Comparison of ENCODE assay signal across 11 cellular contexts in the genomic region with DNA sequence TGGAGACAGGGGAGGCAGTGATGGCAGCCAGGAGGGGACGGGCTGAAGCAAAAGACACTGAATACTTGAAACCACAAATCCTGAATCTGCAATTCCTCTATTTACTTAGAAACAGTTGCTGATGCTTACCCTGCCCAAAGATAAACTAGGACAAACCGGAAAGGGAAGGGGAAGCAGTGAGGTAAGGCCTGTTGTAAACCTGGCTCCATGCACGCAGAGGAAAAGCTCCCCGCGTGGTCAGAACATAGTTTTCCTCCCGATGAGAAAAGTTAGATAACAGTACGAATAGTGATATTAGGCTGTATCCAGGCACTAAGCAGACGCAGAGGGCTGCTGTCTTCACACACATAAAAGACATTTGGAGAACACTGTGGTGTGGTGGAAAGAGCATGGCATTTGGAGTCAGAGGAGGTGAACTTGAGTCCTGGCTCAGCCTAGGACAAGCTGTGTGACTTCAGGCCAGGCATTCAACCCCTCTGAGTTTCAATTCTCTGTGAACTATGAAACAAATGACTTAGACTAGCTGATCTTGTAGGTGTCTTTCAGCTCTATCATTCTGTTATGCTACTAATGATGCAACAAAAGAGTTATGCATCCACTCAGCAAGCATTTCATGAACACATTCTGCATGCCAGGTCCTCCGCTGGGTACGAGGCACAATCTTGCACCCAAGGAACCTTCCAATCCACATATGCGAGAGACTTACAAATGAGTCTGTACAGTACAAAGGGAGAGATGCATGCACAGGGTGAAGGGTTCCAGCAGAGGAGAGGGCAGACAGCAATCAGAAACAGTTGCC.
DNase-seq lines count a peak whose midpoint lies in the region; TF ChIP-seq lines count a peak whose summit lies in the region.
"Had no signal": no experiment of that assay in that cellular context is flagged by ENCODE, and none has a peak within 500 bp of the region (broad histone marks: within the 10 kb centered on the region; RNA-seq: fewer than 3 reads in every experiment).

No MANE protein-coding gene starts in this region.

- H3K4me3 ChIP-seq in esophagus muscularis mucosa, result peak overlapping the region in 3 of 4 donors; percentile 2 to 15 (median 13)
- no peak overlapping the region for H3K4me3 ChIP-seq in thyroid gland (replicated peaks in 1 of 3)

- H3K36me3 Mint-ChIP-seq in mesothelial cell of epicardium, result no peaks in the 10 kb centered on the region
- no peaks in the 10 kb centered on the region for H3K36me3 Mint-ChIP-seq in activated T-helper 1 cell treated with anti-CD3 and anti-CD28 coated beads, Interleukin-12 subunit alpha, Interleukin-12 subunit beta, Interleukin-2, Interleukin-4 antibody, amounts not matched to agents 30 ng/mL and 10 ng/mL and 1 ng/mL, durations not matched to agents 14 hours and 24 hours and 36 hours (ENCODE audit: low read depth)

- TF ChIP-seq CTCF in esophagus muscularis mucosa (IDR thresholded peaks at IDR 0.05), result no peak
- no peak for TF ChIP-seq CTCF in mesothelial cell of epicardium (IDR thresholded peaks at IDR 0.05; ENCODE audit: unreplicated experiment)
- TF ChIP-seq CTCF in thyroid gland (IDR thresholded peaks at IDR 0.05), result no peak

- H3K27ac ChIP-seq in esophagus muscularis mucosa (replicated peaks in 1 of 4) (peak overlapping the region; percentile 85 to 97 (median 94)), thyroid gland (peak overlapping the region; percentile 43 to 86 (median 72))

- 43% methylated on average over 11 of the region's 11 CpGs for WGBS in esophagus muscularis mucosa
- 76 to 79% methylated on average over 11 of the region's 11 CpGs for WGBS in thyroid gland, 2 donors

- peaks cover 84 to 100% (median 85%) of the 10 kb centered on the region in 4 donors for H3K4me1 ChIP-seq in esophagus muscularis mucosa
- peaks cover 0 to 41% of the 10 kb centered on the region in 2 donors for H3K4me1 ChIP-seq in thyroid gland

- intact Hi-C loops in esophagus muscularis mucosa (cut with DNase I) (no loop called here), thyroid gland (cut with DNase I) (no loop called here)
- intact Hi-C loops in activated T-helper 1 cell treated with anti-CD3 and anti-CD28 coated beads, Interleukin-12 subunit alpha, Interleukin-12 subunit beta, Interleukin-2, Interleukin-4 antibody, amounts not matched to agents 30 ng/mL and 10 ng/mL and 1 ng/mL, durations not matched to agents 14 hours and 24 hours and 36 hours (cut with micrococcal nuclease), result no loop called here

- DNase-seq in RPMI8226 (peak; percentile 4), esophagus muscularis mucosa (ENCODE audit: extremely low spot score) (no peak), mesothelial cell of epicardium (ENCODE audit: low spot score in 2 of 2, unreplicated experiment in 2 of 2) (no peak), thyroid gland (peak; percentile 11 to 16), occipital lobe (lab: John Stamatoyannopoulos, UW) (no peak), kidney glomerular epithelial cell (lab: John Stamatoyannopoulos, UW) (no peak)
- DNase-seq in activated CD8-positive, alpha-beta memory T cell treated with anti-CD3 and anti-CD28 coated beads, Interleukin-2, amount 50 U/mL, for 4 hours, result no peak
- no peak for DNase-seq in activated T-helper 1 cell treated with anti-CD3 and anti-CD28 coated beads, Interleukin-12 subunit alpha, Interleukin-12 subunit beta, Interleukin-2, Interleukin-4 antibody, amounts not matched to agents 30 ng/mL and 10 ng/mL and 1 ng/mL, durations not matched to agents 14 hours and 24 hours and 36 hours (ENCODE audit: low spot score)
- DNase-seq: NCI-H2171; posterior cingulate gyrus; stimulated activated CD8-positive, alpha-beta memory T cell treated with anti-CD3 and anti-CD28 coated beads, Interleukin-4, amount 100 ng/mL, for 48 hours had no signal

- peaks cover 6% of the 10 kb centered on the region for H3K4me1 Mint-ChIP-seq in mesothelial cell of epicardium
- no peaks in the 10 kb centered on the region for H3K4me1 Mint-ChIP-seq in activated T-helper 1 cell treated with anti-CD3 and anti-CD28 coated beads, Interleukin-12 subunit alpha, Interleukin-12 subunit beta, Interleukin-2, Interleukin-4 antibody, amounts not matched to agents 30 ng/mL and 10 ng/mL and 1 ng/mL, durations not matched to agents 14 hours and 24 hours and 36 hours (ENCODE audit: low read depth)

- H3K9me3 Mint-ChIP-seq in mesothelial cell of epicardium, result no peaks in the 10 kb centered on the region
- no peaks in the 10 kb centered on the region for H3K9me3 Mint-ChIP-seq in activated T-helper 1 cell treated with anti-CD3 and anti-CD28 coated beads, Interleukin-12 subunit alpha, Interleukin-12 subunit beta, Interleukin-2, Interleukin-4 antibody, amounts not matched to agents 30 ng/mL and 10 ng/mL and 1 ng/mL, durations not matched to agents 14 hours and 24 hours and 36 hours

- H3K27me3 ChIP-seq in esophagus muscularis mucosa (no peaks in the 10 kb centered on the region), thyroid gland (no peaks in the 10 kb centered on the region)

- no peaks in the 10 kb centered on the region for H3K9me3 ChIP-seq in esophagus muscularis mucosa
- no peaks in the 10 kb centered on the region for H3K9me3 ChIP-seq in thyroid gland

- H3K27ac Mint-ChIP-seq in mesothelial cell of epicardium, result peak overlapping the region; percentile 88
- no peak overlapping the region for H3K27ac Mint-ChIP-seq in activated T-helper 1 cell treated with anti-CD3 and anti-CD28 coated beads, Interleukin-12 subunit alpha, Interleukin-12 subunit beta, Interleukin-2, Interleukin-4 antibody, amounts not matched to agents 30 ng/mL and 10 ng/mL and 1 ng/mL, durations not matched to agents 14 hours and 24 hours and 36 hours

- H3K36me3 ChIP-seq in esophagus muscularis mucosa, result peaks cover 0 to 11% (median 2%) of the 10 kb centered on the region in 4 donors
- no peaks in the 10 kb centered on the region for H3K36me3 ChIP-seq in thyroid gland

- no peak overlapping the region for H3K4me3 Mint-ChIP-seq in mesothelial cell of epicardium
- no peak overlapping the region for H3K4me3 Mint-ChIP-seq in activated T-helper 1 cell treated with anti-CD3 and anti-CD28 coated beads, Interleukin-12 subunit alpha, Interleukin-12 subunit beta, Interleukin-2, Interleukin-4 antibody, amounts not matched to agents 30 ng/mL and 10 ng/mL and 1 ng/mL, durations not matched to agents 14 hours and 24 hours and 36 hours

- TF ChIP-seq EP300 in esophagus muscularis mucosa (IDR thresholded peaks at IDR 0.05), result no peak

- TF ChIP-seq POLR2A in esophagus muscularis mucosa (IDR thresholded peaks at IDR 0.05; ENCODE audit: low read depth), result no peak
- peak in 1 of 2 donors; percentile 37 for TF ChIP-seq POLR2A in thyroid gland (IDR thresholded peaks at IDR 0.05)

- H3K27me3 Mint-ChIP-seq in mesothelial cell of epicardium (ENCODE audit: low read depth), result no peaks in the 10 kb centered on the region
- H3K27me3 Mint-ChIP-seq in activated T-helper 1 cell treated with anti-CD3 and anti-CD28 coated beads, Interleukin-12 subunit alpha, Interleukin-12 subunit beta, Interleukin-2, Interleukin-4 antibody, amounts not matched to agents 30 ng/mL and 10 ng/mL and 1 ng/mL, durations not matched to agents 14 hours and 24 hours and 36 hours (ENCODE audit: insufficient read depth), result no peaks in the 10 kb centered on the region

Comparison
In these comparisons a context has a peak if more than half of its experiments do, and no peak if none do; other contexts are left out.
1. DNase-seq: peak in RPMI8226 (single experiment) and thyroid gland (2 of 2); none in esophagus muscularis mucosa (single experiment), mesothelial cell of epicardium (0 of 2), occipital lobe (single experiment), kidney glomerular epithelial cell (single experiment), activated CD8-positive, alpha-beta memory T cell treated with anti-CD3 and anti-CD28 coated beads, Interleukin-2, amount 50 U/mL, for 4 hours (single experiment) and activated T-helper 1 cell treated with anti-CD3 and anti-CD28 coated beads, Interleukin-12 subunit alpha, Interleukin-12 subunit beta, Interleukin-2, Interleukin-4 antibody, amounts not matched to agents 30 ng/mL and 10 ng/mL and 1 ng/mL, durations not matched to agents 14 hours and 24 hours and 36 hours (single experiment).
2. H3K4me3 ChIP-seq: peak in esophagus muscularis mucosa (3 of 4); none in thyroid gland (0 of 3).